Comparison of ENCODE assay signal across 15 cellular contexts in genomic region chr1:147699686-147700041, GRCh38. TPM values are rescaled to one million over a fixed set of nuclear protein-coding genes. Genes with fewer than 3 reads are reported as not detected.
DNase-seq lines count a peak whose midpoint lies in the region; ATAC-seq and TF ChIP-seq lines count a peak whose summit lies in the region.
"Had no signal": no experiment of that assay in that cellular context is flagged by ENCODE, and none has a peak within 500 bp of the region (broad histone marks: within the 10 kb centered on the region; RNA-seq: fewer than 3 reads in every experiment).

No MANE protein-coding gene starts in this region.

- no peak overlapping the region for H3K14ac ChIP-seq in neuronal stem cell (ENCODE audit: low read length)

- H3K9ac ChIP-seq in Loucy (ENCODE audit: low read depth, low read length, poor library complexity, severe bottlenecking) (peak overlapping the region; percentile 7), neuronal stem cell (ENCODE audit: low read depth, low read length, poor library complexity) (no peak overlapping the region)

- in situ Hi-C loops in KBM-7 (cut with MboI; ENCODE audit: low pct_unique_long_range_greater_than_20kb, low sequenced_read_pairs) = no loop called here

- H2BK12ac ChIP-seq in neuronal stem cell (ENCODE audit: low read length) = no peak overlapping the region

- H3K9me3 ChIP-seq in Loucy (ENCODE audit: insufficient read depth, low read depth, low read length) (no peaks in the 10 kb centered on the region), neuronal stem cell (replicated peaks in 1 of 2; ENCODE audit: control insufficient read depth in 2 of 2, insufficient read depth in 1 of 2, low read depth in 1 of 2, low read length in 2 of 2) (no peaks in the 10 kb centered on the region)
- H3K9me3 ChIP-seq: gastroesophageal sphincter, MG63, thoracic aorta had no signal

- H3K4me2 ChIP-seq in Loucy (ENCODE audit: low read depth, low read length, poor library complexity, severe bottlenecking) (no peak overlapping the region), neuronal stem cell (ENCODE audit: insufficient read depth, low read length, poor library complexity, severe bottlenecking) (no peak overlapping the region)

- no peaks in the 10 kb centered on the region for H3K9me2 ChIP-seq in Loucy (replicated peaks; ENCODE audit: low read depth, low read length)

- peak overlapping the region; percentile 0 for H3K27ac Mint-ChIP-seq in activated CD4-positive, alpha-beta memory T cell treated with anti-CD3 and anti-CD28 coated beads for 36 hours
- H3K27ac Mint-ChIP-seq in activated CD4-positive, alpha-beta memory T cell treated with anti-CD3 and anti-CD28 coated beads, Interleukin-2, amount 10 ng/mL, durations not matched to agents 7 days and 5 days = no peak overlapping the region
- peak overlapping the region; percentile 22 to 88 (median 75) for H3K27ac Mint-ChIP-seq in brain
- H3K27ac Mint-ChIP-seq: activated B cell treated with CpG ODN at 0.5 μM for 24 hours, immature natural killer cell had no signal

- H3K23ac ChIP-seq in neuronal stem cell (ENCODE audit: low read depth, low read length, poor library complexity) = no peak overlapping the region

- H3K27me3 ChIP-seq in Loucy (ENCODE audit: insufficient read depth, low read length, poor library complexity, severe bottlenecking) (no peaks in the 10 kb centered on the region), neuronal stem cell (ENCODE audit: control insufficient read depth in 3 of 3, insufficient read depth in 3 of 3, low read depth in 1 of 3, low read length in 3 of 3) (no peaks in the 10 kb centered on the region)

- H2AFZ ChIP-seq in Loucy (ENCODE audit: low read length) (no peak overlapping the region), neuronal stem cell (ENCODE audit: low read length) (peak overlapping the region; percentile 89)

- no peak overlapping the region for H2AK5ac ChIP-seq in neuronal stem cell (ENCODE audit: low read depth, low read length)

- CTCF ChIA-PET in activated CD4-positive, alpha-beta memory T cell treated with anti-CD3 and anti-CD28 coated beads for 36 hours (lab: Charles Lee) = interaction anchor here (0.6 to 1.9 kb wide), 7 partner anchors 16 to 204 kb away, joined by 3 to 10 read pairs (median 3); partner anchors contain the start of gene ACP6
- CTCF ChIA-PET in activated CD4-positive, alpha-beta memory T cell treated with anti-CD3 and anti-CD28 coated beads, Interleukin-2, amount 10 ng/mL, durations not matched to agents 7 days and 5 days (lab: Charles Lee) = interaction anchor here (1.0 to 1.8 kb wide), 3 partner anchors 12 to 191 kb away, joined by 3 to 5 read pairs (median 4); no protein-coding TSS in a partner anchor

- no peaks in the 10 kb centered on the region for H3K79me1 ChIP-seq in neuronal stem cell (ENCODE audit: low read depth, low read length)

- no peaks in the 10 kb centered on the region for H4K20me1 ChIP-seq in Loucy (ENCODE audit: insufficient read depth, low read length, poor library complexity, severe bottlenecking)

- ATAC-seq in GM21529 (IDR thresholded peaks at IDR 0.05; ENCODE audit: unreplicated experiment) = no peak

- no peaks in the 10 kb centered on the region for H3K4me1 ChIP-seq in Loucy (ENCODE audit: insufficient read depth, low read length, poor library complexity, severe bottlenecking)
- peaks cover 2 to 13% of the 10 kb centered on the region in 2 donors for H3K4me1 ChIP-seq in neuronal stem cell (ENCODE audit: control insufficient read depth in 2 of 2, insufficient read depth in 1 of 2, low read depth in 1 of 2, low read length in 2 of 2)

- H4K8ac ChIP-seq in neuronal stem cell (ENCODE audit: low read depth, low read length) = no peak overlapping the region

- H3K9me3 Mint-ChIP-seq in activated CD4-positive, alpha-beta memory T cell treated with anti-CD3 and anti-CD28 coated beads for 36 hours = no peaks in the 10 kb centered on the region
- no peaks in the 10 kb centered on the region for H3K9me3 Mint-ChIP-seq in activated CD4-positive, alpha-beta memory T cell treated with anti-CD3 and anti-CD28 coated beads, Interleukin-2, amount 10 ng/mL, durations not matched to agents 7 days and 5 days
- no peaks in the 10 kb centered on the region for H3K9me3 Mint-ChIP-seq in brain
- H3K9me3 Mint-ChIP-seq: activated B cell treated with CpG ODN at 0.5 μM for 24 hours; CD8-positive, alpha-beta T cell had no signal

- no peak overlapping the region for H2BK5ac ChIP-seq in neuronal stem cell (ENCODE audit: low read length)

- H3K27ac ChIP-seq in neuronal stem cell (replicated peaks; ENCODE audit: low read length) = no peak overlapping the region
- H3K27ac ChIP-seq: thoracic aorta had no signal

- peaks cover 4% of the 10 kb centered on the region for H3K27me3 Mint-ChIP-seq in activated CD4-positive, alpha-beta memory T cell treated with anti-CD3 and anti-CD28 coated beads for 36 hours
- peaks cover 8% of the 10 kb centered on the region for H3K27me3 Mint-ChIP-seq in activated CD4-positive, alpha-beta memory T cell treated with anti-CD3 and anti-CD28 coated beads, Interleukin-2, amount 10 ng/mL, durations not matched to agents 7 days and 5 days
- H3K27me3 Mint-ChIP-seq in brain = peaks cover 4% of the 10 kb centered on the region

- DNase-seq in activated CD4-positive, alpha-beta memory T cell treated with anti-CD3 and anti-CD28 coated beads for 36 hours = no peak
- no peak for DNase-seq in activated CD4-positive, alpha-beta memory T cell treated with anti-CD3 and anti-CD28 coated beads, Interleukin-2, amount 10 ng/mL, durations not matched to agents 7 days and 5 days
- DNase-seq in neuronal stem cell (ENCODE audit: low spot score) = no peak
- DNase-seq in KBM-7 = no peak
- no peak for DNase-seq in COLO829 (ENCODE audit: low spot score)
- DNase-seq: activated B cell treated with CpG ODN at 0.5 μM for 24 hours, T1000 had no signal

- no peak for TF ChIP-seq CTCF in Loucy (conservative IDR thresholded peaks at IDR 0.05; ENCODE audit: low read length)
- no peak for TF ChIP-seq CTCF in brain (conservative IDR thresholded peaks at IDR 0.05)

- H4K91ac ChIP-seq in neuronal stem cell (ENCODE audit: low read depth, low read length, poor library complexity) = no peak overlapping the region

- H3K4ac ChIP-seq in neuronal stem cell (ENCODE audit: low read length) = no peak overlapping the region

- no peaks in the 10 kb centered on the region for H3K36me3 Mint-ChIP-seq in activated CD4-positive, alpha-beta memory T cell treated with anti-CD3 and anti-CD28 coated beads for 36 hours
- H3K36me3 Mint-ChIP-seq in activated CD4-positive, alpha-beta memory T cell treated with anti-CD3 and anti-CD28 coated beads, Interleukin-2, amount 10 ng/mL, durations not matched to agents 7 days and 5 days (ENCODE audit: low read depth) = no peaks in the 10 kb centered on the region
- no peaks in the 10 kb centered on the region for H3K36me3 Mint-ChIP-seq in brain
- H3K36me3 Mint-ChIP-seq: CD8-positive, alpha-beta T cell; immature natural killer cell had no signal

- no peak overlapping the region for H2BK15ac ChIP-seq in neuronal stem cell (ENCODE audit: low read length)

- H3F3A ChIP-seq in Loucy (ENCODE audit: low read depth) = no peaks in the 10 kb centered on the region

- POLR2A ChIA-PET in activated CD4-positive, alpha-beta memory T cell treated with anti-CD3 and anti-CD28 coated beads for 36 hours (lab: Charles Lee) = no interaction called here
- POLR2A ChIA-PET in activated CD4-positive, alpha-beta memory T cell treated with anti-CD3 and anti-CD28 coated beads, Interleukin-2, amount 10 ng/mL, durations not matched to agents 7 days and 5 days (lab: Charles Lee) = no interaction called here

- H2BK120ac ChIP-seq in neuronal stem cell (ENCODE audit: low read depth, low read length) = no peak overlapping the region

- peaks cover 7% of the 10 kb centered on the region for H3K4me1 Mint-ChIP-seq in activated CD4-positive, alpha-beta memory T cell treated with anti-CD3 and anti-CD28 coated beads for 36 hours (ENCODE audit: low read depth)
- H3K4me1 Mint-ChIP-seq in activated CD4-positive, alpha-beta memory T cell treated with anti-CD3 and anti-CD28 coated beads, Interleukin-2, amount 10 ng/mL, durations not matched to agents 7 days and 5 days = peaks cover 9% of the 10 kb centered on the region
- H3K4me1 Mint-ChIP-seq in brain = peaks cover 11% of the 10 kb centered on the region
- H3K4me1 Mint-ChIP-seq: activated B cell treated with CpG ODN at 0.5 μM for 24 hours had no signal

- WGBS in neuronal stem cell (ENCODE audit: extremely low coverage in 2 of 2, insufficient read length in 2 of 2, insufficient replicate concordance in 1 of 2), 2 donors = no CpG with 5 or more reads among the region's 3 CpGs

- no peak overlapping the region for H3K4me3 Mint-ChIP-seq in activated CD4-positive, alpha-beta memory T cell treated with anti-CD3 and anti-CD28 coated beads for 36 hours
- no peak overlapping the region for H3K4me3 Mint-ChIP-seq in activated CD4-positive, alpha-beta memory T cell treated with anti-CD3 and anti-CD28 coated beads, Interleukin-2, amount 10 ng/mL, durations not matched to agents 7 days and 5 days
- peak overlapping the region in 3 of 5 experiments; percentile 7 to 34 (median 17) for H3K4me3 Mint-ChIP-seq in brain
- H3K4me3 Mint-ChIP-seq: activated B cell treated with CpG ODN at 0.5 μM for 24 hours had no signal

- H3K18ac ChIP-seq in neuronal stem cell (ENCODE audit: low read length) = no peak overlapping the region

- H3K4me3 ChIP-seq in Loucy (ENCODE audit: low read length, poor library complexity, severe bottlenecking) (no peak overlapping the region), neuronal stem cell (ENCODE audit: low read length in 2 of 2) (no peak overlapping the region)
- H3K4me3 ChIP-seq: gastroesophageal sphincter, MG63, thoracic aorta had no signal

- intact Hi-C loops in activated CD4-positive, alpha-beta memory T cell treated with anti-CD3 and anti-CD28 coated beads for 36 hours (cut with micrococcal nuclease) = loop anchor here (2.0 to 5.0 kb wide), 4 partner anchors 59 to 205 kb away; no protein-coding TSS in a partner anchor

- H3K36me3 ChIP-seq in Loucy (ENCODE audit: insufficient read depth, low read length) (no peaks in the 10 kb centered on the region), neuronal stem cell (replicated peaks in 1 of 2; ENCODE audit: control insufficient read depth in 2 of 2, insufficient read depth in 2 of 2, low read length in 2 of 2) (no peaks in the 10 kb centered on the region)
- H3K36me3 ChIP-seq: gastroesophageal sphincter, MG63, thoracic aorta had no signal

- H3K79me2 ChIP-seq in Loucy (ENCODE audit: insufficient read depth, low read length) = no peaks in the 10 kb centered on the region

RNA-seq across cellular contexts. Expression of gene ACP6, which starts 29.3 kb away (rescaled TPM):
- total RNA-seq in activated CD4-positive, alpha-beta memory T cell treated with anti-CD3 and anti-CD28 coated beads for 36 hours = 10 to 100 TPM; 11.6 to 12.5 TPM
- total RNA-seq in activated CD4-positive, alpha-beta memory T cell treated with anti-CD3 and anti-CD28 coated beads, Interleukin-2, amount 10 ng/mL, durations not matched to agents 7 days and 5 days = 10 to 100 TPM; 17.8 to 21.0 TPM
- 6.1 TPM for polyA plus RNA-seq in brain (ENCODE audit: insufficient read depth, low read depth, low replicate concordance)
- polyA plus RNA-seq in neuronal stem cell (2013, experiment 1 of 2) = 10.1 TPM
- polyA plus RNA-seq in neuronal stem cell (2013, experiment 2 of 2) = 10.3 TPM

Comparison
In these comparisons a context has a peak if more than half of its experiments do, and no peak if none do; other contexts are left out.
1. H3K4me3 Mint-ChIP-seq: peak in brain (3 of 5); none in activated CD4-positive, alpha-beta memory T cell treated with anti-CD3 and anti-CD28 coated beads for 36 hours (single experiment) and activated CD4-positive, alpha-beta memory T cell treated with anti-CD3 and anti-CD28 coated beads, Interleukin-2, amount 10 ng/mL, durations not matched to agents 7 days and 5 days (single experiment).